14 cellular contexts compared by ENCODE assay signal in genomic region chr11:128688031-128688713, GRCh38. TPM values are rescaled to one million over a fixed set of nuclear protein-coding genes. Genes with fewer than 3 reads are reported as not detected.
A peak's percentile ranks its signal among the peaks of the same experiment; 100 is the strongest.
DNase-seq lines count a peak whose midpoint lies in the region; ATAC-seq, FAIRE-seq and TF ChIP-seq lines count a peak whose summit lies in the region.
"Had no signal": no experiment of that assay in that cellular context is flagged by ENCODE, and none has a peak within 500 bp of the region (broad histone marks: within the 10 kb centered on the region; RNA-seq: fewer than 3 reads in every experiment).

No MANE protein-coding gene starts in this region.

- peak overlapping the region; percentile 79 for H3K4me3 Mint-ChIP-seq in stimulated activated naive CD8-positive, alpha-beta T cell treated with anti-CD3 and anti-CD28 coated beads, Interleukin-15, Interleukin-2, amounts not matched to agents 100 ng/mL and 50 ng/mL, for 24 hours
- H3K4me3 Mint-ChIP-seq in astrocyte (ENCODE audit: unreplicated experiment), result peak overlapping the region; percentile 71

- no peak overlapping the region for H2BK15ac ChIP-seq in mesendoderm (replicated peaks; ENCODE audit: low read depth)

- H3K4me1 Mint-ChIP-seq in stimulated activated naive CD8-positive, alpha-beta T cell treated with anti-CD3 and anti-CD28 coated beads, Interleukin-15, Interleukin-2, amounts not matched to agents 100 ng/mL and 50 ng/mL, for 24 hours (ENCODE audit: low read depth), result peaks cover 47% of the 10 kb centered on the region
- H3K4me1 Mint-ChIP-seq in astrocyte (ENCODE audit: low read depth, unreplicated experiment), result peaks cover 10% of the 10 kb centered on the region

- no peaks in the 10 kb centered on the region for H3K79me1 ChIP-seq in mesendoderm (ENCODE audit: low read length)

- no peak overlapping the region for H3K27ac ChIP-seq in astrocyte (ENCODE audit: low read depth, low read length)
- H3K27ac ChIP-seq in mesendoderm (ENCODE audit: low read depth, low read length), result no peak overlapping the region
- H3K27ac ChIP-seq: left ventricle myocardium inferior had no signal

- no peak overlapping the region for H3K18ac ChIP-seq in mesendoderm (ENCODE audit: low read length)

- no peak overlapping the region for H3K27ac Mint-ChIP-seq in stimulated activated naive CD8-positive, alpha-beta T cell treated with anti-CD3 and anti-CD28 coated beads, Interleukin-15, Interleukin-2, amounts not matched to agents 100 ng/mL and 50 ng/mL, for 24 hours
- peak overlapping the region; percentile 16 for H3K27ac Mint-ChIP-seq in astrocyte (ENCODE audit: unreplicated experiment)

- FAIRE-seq in astrocyte (lab: Jason Lieb, UNC), result no peak

- H3K4me3 ChIP-seq in astrocyte (ENCODE audit: insufficient read depth, low read depth, low read length) (no peak overlapping the region), mesendoderm (ENCODE audit: low read length) (no peak overlapping the region)
- H3K4me3 ChIP-seq: HAP-1 had no signal

- no peaks in the 10 kb centered on the region for H3K9me3 Mint-ChIP-seq in stimulated activated naive CD8-positive, alpha-beta T cell treated with anti-CD3 and anti-CD28 coated beads, Interleukin-15, Interleukin-2, amounts not matched to agents 100 ng/mL and 50 ng/mL, for 24 hours
- peaks cover 9% of the 10 kb centered on the region for H3K9me3 Mint-ChIP-seq in astrocyte (ENCODE audit: unreplicated experiment)

- H3K4me1 ChIP-seq in astrocyte (ENCODE audit: insufficient read depth, low read length) (peaks cover 30% of the 10 kb centered on the region), mesendoderm (ENCODE audit: control insufficient read depth, low read depth, low read length) (peaks cover 11% of the 10 kb centered on the region)
- H3K4me1 ChIP-seq: HAP-1 had no signal

- H3K4me2 ChIP-seq in astrocyte (ENCODE audit: low read length) (no peak overlapping the region), mesendoderm (ENCODE audit: low read length) (peak overlapping the region; percentile 30)

- no peaks in the 10 kb centered on the region for H3K79me2 ChIP-seq in astrocyte (ENCODE audit: insufficient read depth, low read length)
- H3K79me2 ChIP-seq in mesendoderm (ENCODE audit: control insufficient read depth, insufficient read depth, low read length), result no peaks in the 10 kb centered on the region

- no peak overlapping the region for H2AK5ac ChIP-seq in mesendoderm (ENCODE audit: low read length)

- peaks cover 8% of the 10 kb centered on the region for H3K9me3 ChIP-seq in astrocyte (ENCODE audit: insufficient read depth, low read depth, low read length)
- H3K9me3 ChIP-seq: HAP-1, left ventricle myocardium inferior had no signal

- H3K36me3 Mint-ChIP-seq in stimulated activated naive CD8-positive, alpha-beta T cell treated with anti-CD3 and anti-CD28 coated beads, Interleukin-15, Interleukin-2, amounts not matched to agents 100 ng/mL and 50 ng/mL, for 24 hours (ENCODE audit: low read depth), result no peaks in the 10 kb centered on the region
- no peaks in the 10 kb centered on the region for H3K36me3 Mint-ChIP-seq in astrocyte (ENCODE audit: low read depth, unreplicated experiment)

- no peak overlapping the region for H2AFZ ChIP-seq in astrocyte (ENCODE audit: low read depth, low read length)

- DNase-seq in stimulated activated naive CD8-positive, alpha-beta T cell treated with anti-CD3 and anti-CD28 coated beads, Interleukin-15, Interleukin-2, amounts not matched to agents 100 U/mL and 50 U/mL, for 24 hours, result no peak
- no peak for DNase-seq in astrocyte (ENCODE audit: low read depth)
- peak; percentile 27 for DNase-seq in mesendoderm
- no peak for DNase-seq in NOMO-1 (lab: John Stamatoyannopoulos, UW; ENCODE audit: unreplicated experiment in 2 of 2)
- DNase-seq in SKM-1 treated with dmso at 0.1 percent for 144 hours (lab: John Stamatoyannopoulos, UW; ENCODE audit: unreplicated experiment), result no peak
- DNase-seq: activated CD4-positive, CD25-positive, alpha-beta regulatory T cell treated with anti-CD3 and anti-CD28 coated beads, Interleukin-2, amount 50 U/mL, for 72 hours; activated T-cell treated with anti-CD3 and anti-CD28 coated beads, Interleukin-2, amount 50 U/mL, for 1 hour; dorsolateral prefrontal cortex; left ventricle myocardium inferior; NCI-H748 treated with DMSO at 0.1 percent for 48 hours had no signal

- H4K8ac ChIP-seq in mesendoderm (ENCODE audit: low read depth, low read length), result no peak overlapping the region

- H3K9ac ChIP-seq in astrocyte (ENCODE audit: low read length) (no peak overlapping the region), mesendoderm (ENCODE audit: low read length) (no peak overlapping the region)

- TF ChIP-seq CTCF in astrocyte (IDR thresholded peaks at IDR 0.05; ENCODE audit: insufficient read depth, low read depth, low read length), result no peak

- H3K27me3 ChIP-seq in astrocyte (ENCODE audit: insufficient read depth, low read length), result peaks cover 82% of the 10 kb centered on the region
- H3K27me3 ChIP-seq in mesendoderm (ENCODE audit: insufficient read depth, low read length, poor library complexity), result peaks cover 74% of the 10 kb centered on the region

- no peaks in the 10 kb centered on the region for H3K36me3 ChIP-seq in astrocyte (ENCODE audit: insufficient read depth, low read length)
- no peaks in the 10 kb centered on the region for H3K36me3 ChIP-seq in mesendoderm (ENCODE audit: control insufficient read depth, insufficient read depth, low read length)
- H3K36me3 ChIP-seq: HAP-1, left ventricle myocardium inferior had no signal

- H4K5ac ChIP-seq in mesendoderm (ENCODE audit: low read length), result no peak overlapping the region

- ATAC-seq in stimulated activated naive CD8-positive, alpha-beta T cell treated with anti-CD3 and anti-CD28 coated beads, Interleukin-15, Interleukin-2, amounts not matched to agents 100 U/mL and 50 U/mL, for 24 hours, result no peak
- ATAC-seq in HG03196 (IDR thresholded peaks at IDR 0.05; ENCODE audit: unreplicated experiment) (no peak), HG03521 (IDR thresholded peaks at IDR 0.05; ENCODE audit: unreplicated experiment) (no peak)

- H3K27me3 Mint-ChIP-seq in stimulated activated naive CD8-positive, alpha-beta T cell treated with anti-CD3 and anti-CD28 coated beads, Interleukin-15, Interleukin-2, amounts not matched to agents 100 ng/mL and 50 ng/mL, for 24 hours, result peaks cover 48% of the 10 kb centered on the region
- H3K27me3 Mint-ChIP-seq in astrocyte (ENCODE audit: low read depth, unreplicated experiment), result peaks cover 80% of the 10 kb centered on the region

- no peak overlapping the region for H3K23ac ChIP-seq in mesendoderm (ENCODE audit: low read length)

- no peak overlapping the region for H3K56ac ChIP-seq in mesendoderm (ENCODE audit: low read length)

- no CpG with 5 or more reads among the region's 29 CpGs for WGBS in mesendoderm (ENCODE audit: extremely low coverage, insufficient coverage, low lambda C conversion rate)

- no peak overlapping the region for H2BK5ac ChIP-seq in mesendoderm (ENCODE audit: low read length)

- H4K20me1 ChIP-seq in astrocyte (ENCODE audit: insufficient read depth, low read length), result peaks cover 5% of the 10 kb centered on the region

- peak overlapping the region; percentile 38 for H3K4ac ChIP-seq in mesendoderm (ENCODE audit: low read depth, low read length)

- H2BK120ac ChIP-seq in mesendoderm (ENCODE audit: low read depth, low read length), result no peak overlapping the region

RNA-seq across cellular contexts. Expression of gene FLI1, which starts 5.7 kb away (rescaled TPM):
- 15.0 and 15.6 TPM in 2 replicates for total RNA-seq in astrocyte
- polyA plus RNA-seq in mesendoderm (2013, experiment 1 of 2), result 0.21 TPM
- polyA plus RNA-seq in mesendoderm (2013, experiment 2 of 2), result 0.25 TPM
